ENCODE assay signal across 1 cellular context in genomic region chr18:5238371-5238758, GRCh38.
A peak's percentile ranks its signal among the peaks of the same experiment; 100 is the strongest.
TF ChIP-seq lines count a peak whose summit lies in the region.

No MANE protein-coding gene starts in this region.

TF ChIP-seq in HepG2, 621 proteins besides CTCF, POLR2A, EP300 and RAD21 (continued from another document):
- TF ChIP-seq DRAP1 (CRISPR knock-in tag; IDR thresholded peaks at IDR 0.05) (peak; percentile 22; the same call in 1 of the 2 replicates), MYC (CRISPR knock-in tag; IDR thresholded peaks at IDR 0.05; ENCODE audit: borderline replicate concordance) (no peak), ZNF33B (CRISPR knock-in tag; IDR thresholded peaks at IDR 0.05) (no peak), TRIM24 (CRISPR knock-in tag; IDR thresholded peaks at IDR 0.05) (no peak), E2F1 (CRISPR knock-in tag; IDR thresholded peaks at IDR 0.05) (peak; percentile 39; the same call in 1 of the 2 replicates), ZHX2 (IDR thresholded peaks at IDR 0.05; ENCODE audit: low read depth) (no peak), ZHX2 (CRISPR knock-in tag; IDR thresholded peaks at IDR 0.05; ENCODE audit: borderline replicate concordance) (no peak), NCOR1 (IDR thresholded peaks at IDR 0.05; ENCODE audit: borderline replicate concordance, low read length) (0 out of 2 replicates have a peak, but pooled peaks have one; percentile 8)
- TF ChIP-seq, protein P1, sequence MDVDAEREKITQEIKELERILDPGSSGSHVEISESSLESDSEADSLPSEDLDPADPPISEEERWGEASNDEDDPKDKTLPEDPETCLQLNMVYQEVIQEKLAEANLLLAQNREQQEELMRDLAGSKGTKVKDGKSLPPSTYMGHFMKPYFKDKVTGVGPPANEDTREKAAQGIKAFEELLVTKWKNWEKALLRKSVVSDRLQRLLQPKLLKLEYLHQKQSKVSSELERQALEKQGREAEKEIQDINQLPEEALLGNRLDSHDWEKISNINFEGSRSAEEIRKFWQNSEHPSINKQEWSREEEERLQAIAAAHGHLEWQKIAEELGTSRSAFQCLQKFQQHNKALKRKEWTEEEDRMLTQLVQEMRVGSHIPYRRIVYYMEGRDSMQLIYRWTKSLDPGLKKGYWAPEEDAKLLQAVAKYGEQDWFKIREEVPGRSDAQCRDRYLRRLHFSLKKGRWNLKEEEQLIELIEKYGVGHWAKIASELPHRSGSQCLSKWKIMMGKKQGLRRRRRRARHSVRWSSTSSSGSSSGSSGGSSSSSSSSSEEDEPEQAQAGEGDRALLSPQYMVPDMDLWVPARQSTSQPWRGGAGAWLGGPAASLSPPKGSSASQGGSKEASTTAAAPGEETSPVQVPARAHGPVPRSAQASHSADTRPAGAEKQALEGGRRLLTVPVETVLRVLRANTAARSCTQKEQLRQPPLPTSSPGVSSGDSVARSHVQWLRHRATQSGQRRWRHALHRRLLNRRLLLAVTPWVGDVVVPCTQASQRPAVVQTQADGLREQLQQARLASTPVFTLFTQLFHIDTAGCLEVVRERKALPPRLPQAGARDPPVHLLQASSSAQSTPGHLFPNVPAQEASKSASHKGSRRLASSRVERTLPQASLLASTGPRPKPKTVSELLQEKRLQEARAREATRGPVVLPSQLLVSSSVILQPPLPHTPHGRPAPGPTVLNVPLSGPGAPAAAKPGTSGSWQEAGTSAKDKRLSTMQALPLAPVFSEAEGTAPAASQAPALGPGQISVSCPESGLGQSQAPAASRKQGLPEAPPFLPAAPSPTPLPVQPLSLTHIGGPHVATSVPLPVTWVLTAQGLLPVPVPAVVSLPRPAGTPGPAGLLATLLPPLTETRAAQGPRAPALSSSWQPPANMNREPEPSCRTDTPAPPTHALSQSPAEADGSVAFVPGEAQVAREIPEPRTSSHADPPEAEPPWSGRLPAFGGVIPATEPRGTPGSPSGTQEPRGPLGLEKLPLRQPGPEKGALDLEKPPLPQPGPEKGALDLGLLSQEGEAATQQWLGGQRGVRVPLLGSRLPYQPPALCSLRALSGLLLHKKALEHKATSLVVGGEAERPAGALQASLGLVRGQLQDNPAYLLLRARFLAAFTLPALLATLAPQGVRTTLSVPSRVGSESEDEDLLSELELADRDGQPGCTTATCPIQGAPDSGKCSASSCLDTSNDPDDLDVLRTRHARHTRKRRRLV (CRISPR knock-in tag; IDR thresholded peaks at IDR 0.05): 0 out of 2 replicates have a peak, but pooled peaks have one; percentile 6
